ENCODE assay signal across 1 cellular context in genomic region chr7:100130608-100131453, GRCh38.
TF ChIP-seq lines count a peak whose summit lies in the region.

No MANE protein-coding gene starts in this region.

TF ChIP-seq in K562, 482 proteins besides CTCF, POLR2A, EP300 and RAD21 (continued from another document and continues in another):
- TF ChIP-seq ATF2 (CRISPR knock-in tag; IDR thresholded peaks at IDR 0.05) = no peak
- no peak for TF ChIP-seq SRSF1 (IDR thresholded peaks at IDR 0.05; ENCODE audit: low read depth, low read length)
- TF ChIP-seq ZNF212 (CRISPR knock-in tag; IDR thresholded peaks at IDR 0.05) = no peak
- TF ChIP-seq, protein P1, sequence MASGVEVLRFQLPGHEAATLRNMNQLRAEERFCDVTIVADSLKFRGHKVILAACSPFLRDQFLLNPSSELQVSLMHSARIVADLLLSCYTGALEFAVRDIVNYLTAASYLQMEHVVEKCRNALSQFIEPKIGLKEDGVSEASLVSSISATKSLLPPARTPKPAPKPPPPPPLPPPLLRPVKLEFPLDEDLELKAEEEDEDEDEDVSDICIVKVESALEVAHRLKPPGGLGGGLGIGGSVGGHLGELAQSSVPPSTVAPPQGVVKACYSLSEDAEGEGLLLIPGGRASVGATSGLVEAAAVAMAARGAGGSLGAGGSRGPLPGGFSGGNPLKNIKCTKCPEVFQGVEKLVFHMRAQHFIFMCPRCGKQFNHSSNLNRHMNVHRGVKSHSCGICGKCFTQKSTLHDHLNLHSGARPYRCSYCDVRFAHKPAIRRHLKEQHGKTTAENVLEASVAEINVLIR (CRISPR knock-in tag; IDR thresholded peaks at IDR 0.05) = no peak
- TF ChIP-seq RFX1 (IDR thresholded peaks at IDR 0.05) = no peak
- TF ChIP-seq KDM5B (IDR thresholded peaks at IDR 0.05; ENCODE audit: insufficient replicate concordance, low read depth, low read length) = no peak
- TF ChIP-seq ZNF785 (CRISPR knock-in tag; IDR thresholded peaks at IDR 0.05) = no peak
- no peak for TF ChIP-seq SREBF2 (CRISPR knock-in tag; IDR thresholded peaks at IDR 0.05)
- no peak for TF ChIP-seq PHB (CRISPR knock-in tag; IDR thresholded peaks at IDR 0.05)
- TF ChIP-seq, protein P2, sequence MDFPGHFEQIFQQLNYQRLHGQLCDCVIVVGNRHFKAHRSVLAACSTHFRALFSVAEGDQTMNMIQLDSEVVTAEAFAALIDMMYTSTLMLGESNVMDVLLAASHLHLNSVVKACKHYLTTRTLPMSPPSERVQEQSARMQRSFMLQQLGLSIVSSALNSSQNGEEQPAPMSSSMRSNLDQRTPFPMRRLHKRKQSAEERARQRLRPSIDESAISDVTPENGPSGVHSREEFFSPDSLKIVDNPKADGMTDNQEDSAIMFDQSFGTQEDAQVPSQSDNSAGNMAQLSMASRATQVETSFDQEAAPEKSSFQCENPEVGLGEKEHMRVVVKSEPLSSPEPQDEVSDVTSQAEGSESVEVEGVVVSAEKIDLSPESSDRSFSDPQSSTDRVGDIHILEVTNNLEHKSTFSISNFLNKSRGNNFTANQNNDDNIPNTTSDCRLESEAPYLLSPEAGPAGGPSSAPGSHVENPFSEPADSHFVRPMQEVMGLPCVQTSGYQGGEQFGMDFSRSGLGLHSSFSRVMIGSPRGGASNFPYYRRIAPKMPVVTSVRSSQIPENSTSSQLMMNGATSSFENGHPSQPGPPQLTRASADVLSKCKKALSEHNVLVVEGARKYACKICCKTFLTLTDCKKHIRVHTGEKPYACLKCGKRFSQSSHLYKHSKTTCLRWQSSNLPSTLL (IDR thresholded peaks at IDR 0.05) = peak; percentile 65
- TF ChIP-seq SP2 (IDR thresholded peaks at IDR 0.05; ENCODE audit: extremely low read depth, low read depth, low read length, poor library complexity, severe bottlenecking) = no peak
- TF ChIP-seq NCOA2 (IDR thresholded peaks at IDR 0.05; ENCODE audit: partially characterized antibody in 2 of 2) = no peak
- peak; percentile 85 to 86; a peak in 2 of 4 replicates for TF ChIP-seq MLLT1 (IDR thresholded peaks at IDR 0.05)
- no peak for TF ChIP-seq KAT2B (IDR thresholded peaks at IDR 0.05; ENCODE audit: low read depth, low read length)
- TF ChIP-seq HDAC8 (tag; IDR thresholded peaks at IDR 0.05) = no peak
- peak; percentile 74 for TF ChIP-seq NBN (IDR thresholded peaks at IDR 0.05; ENCODE audit: low read depth)
- no peak; the same call in none of the 2 replicates for TF ChIP-seq ARID1B (IDR thresholded peaks at IDR 0.05)
- TF ChIP-seq HCFC1 (IDR thresholded peaks at IDR 0.05; ENCODE audit: low read depth, low read length) = 0 out of 2 replicates have a peak, but pooled peaks have one; percentile 44
- TF ChIP-seq SAP30 (IDR thresholded peaks at IDR 0.05; ENCODE audit: borderline replicate concordance, insufficient read depth, low read depth, low read length, poor library complexity, severe bottlenecking) = no peak
- TF ChIP-seq EZH2 (IDR thresholded peaks at IDR 0.05; ENCODE audit: borderline replicate concordance, low read depth, low read length) = no peak
- TF ChIP-seq, protein P3, sequence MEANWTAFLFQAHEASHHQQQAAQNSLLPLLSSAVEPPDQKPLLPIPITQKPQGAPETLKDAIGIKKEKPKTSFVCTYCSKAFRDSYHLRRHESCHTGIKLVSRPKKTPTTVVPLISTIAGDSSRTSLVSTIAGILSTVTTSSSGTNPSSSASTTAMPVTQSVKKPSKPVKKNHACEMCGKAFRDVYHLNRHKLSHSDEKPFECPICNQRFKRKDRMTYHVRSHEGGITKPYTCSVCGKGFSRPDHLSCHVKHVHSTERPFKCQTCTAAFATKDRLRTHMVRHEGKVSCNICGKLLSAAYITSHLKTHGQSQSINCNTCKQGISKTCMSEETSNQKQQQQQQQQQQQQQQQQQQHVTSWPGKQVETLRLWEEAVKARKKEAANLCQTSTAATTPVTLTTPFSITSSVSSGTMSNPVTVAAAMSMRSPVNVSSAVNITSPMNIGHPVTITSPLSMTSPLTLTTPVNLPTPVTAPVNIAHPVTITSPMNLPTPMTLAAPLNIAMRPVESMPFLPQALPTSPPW (CRISPR knock-in tag; IDR thresholded peaks at IDR 0.05) = peak; percentile 17; the same call in 1 of the 2 replicates
- no peak for TF ChIP-seq RFX5 (IDR thresholded peaks at IDR 0.05; ENCODE audit: low read depth, low read length)
- 0 out of 2 replicates have a peak, but pooled peaks have one; percentile 33 for TF ChIP-seq ZNF75A (CRISPR knock-in tag; IDR thresholded peaks at IDR 0.05)
- no peak for TF ChIP-seq RBM14 (IDR thresholded peaks at IDR 0.05; ENCODE audit: borderline replicate concordance, insufficient read depth, low read depth, low read length)
- no peak for TF ChIP-seq POLR2AphosphoS5 (IDR thresholded peaks at IDR 0.05; ENCODE audit: control insufficient read depth, insufficient read depth, low read depth, low read length)
- peak; percentile 68; the same call in 1 of the 2 replicates for TF ChIP-seq STAG1 (CRISPR knock-in tag; IDR thresholded peaks at IDR 0.05; ENCODE audit: borderline replicate concordance)
- TF ChIP-seq ZNF253 (CRISPR knock-in tag; conservative IDR thresholded peaks at IDR 0.05) = no peak
- TF ChIP-seq, protein P4, sequence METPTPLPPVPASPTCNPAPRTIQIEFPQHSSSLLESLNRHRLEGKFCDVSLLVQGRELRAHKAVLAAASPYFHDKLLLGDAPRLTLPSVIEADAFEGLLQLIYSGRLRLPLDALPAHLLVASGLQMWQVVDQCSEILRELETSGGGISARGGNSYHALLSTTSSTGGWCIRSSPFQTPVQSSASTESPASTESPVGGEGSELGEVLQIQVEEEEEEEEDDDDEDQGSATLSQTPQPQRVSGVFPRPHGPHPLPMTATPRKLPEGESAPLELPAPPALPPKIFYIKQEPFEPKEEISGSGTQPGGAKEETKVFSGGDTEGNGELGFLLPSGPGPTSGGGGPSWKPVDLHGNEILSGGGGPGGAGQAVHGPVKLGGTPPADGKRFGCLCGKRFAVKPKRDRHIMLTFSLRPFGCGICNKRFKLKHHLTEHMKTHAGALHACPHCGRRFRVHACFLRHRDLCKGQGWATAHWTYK (CRISPR knock-in tag; IDR thresholded peaks at IDR 0.05) = no peak; the same call in 1 of the 2 replicates
- TF ChIP-seq HEY1 (CRISPR knock-in tag; IDR thresholded peaks at IDR 0.05; ENCODE audit: borderline replicate concordance) = no peak
- TF ChIP-seq ZNF184 (CRISPR knock-in tag; IDR thresholded peaks at IDR 0.05) = no peak
- TF ChIP-seq LEF1 (IDR thresholded peaks at IDR 0.05) = no peak
- TF ChIP-seq SLC30A9 (CRISPR knock-in tag; IDR thresholded peaks at IDR 0.05) = no peak
- no peak for TF ChIP-seq DDX20 (tag; IDR thresholded peaks at IDR 0.05; ENCODE audit: low read depth)
- no peak for TF ChIP-seq CREB3 (tag; conservative IDR thresholded peaks at IDR 0.05; ENCODE audit: low read depth)
- no peak for TF ChIP-seq NUFIP1 (IDR thresholded peaks at IDR 0.05; ENCODE audit: partially characterized antibody)
- no peak for TF ChIP-seq ZNF384 (IDR thresholded peaks at IDR 0.05; ENCODE audit: low read depth, low read length)
- no peak for TF ChIP-seq RFX7 (CRISPR knock-in tag; IDR thresholded peaks at IDR 0.05)
- TF ChIP-seq RB1 (IDR thresholded peaks at IDR 0.05; ENCODE audit: low read depth) = 0 out of 2 replicates have a peak, but pooled peaks have one; percentile 35
- TF ChIP-seq RBM22 (IDR thresholded peaks at IDR 0.05; ENCODE audit: low read depth, low read length, poor library complexity, severe bottlenecking) = no peak
- peak; percentile 53; the same call in 1 of the 2 replicates for TF ChIP-seq SMAD4 (CRISPR knock-in tag; conservative IDR thresholded peaks at IDR 0.05)
- TF ChIP-seq, protein P5, sequence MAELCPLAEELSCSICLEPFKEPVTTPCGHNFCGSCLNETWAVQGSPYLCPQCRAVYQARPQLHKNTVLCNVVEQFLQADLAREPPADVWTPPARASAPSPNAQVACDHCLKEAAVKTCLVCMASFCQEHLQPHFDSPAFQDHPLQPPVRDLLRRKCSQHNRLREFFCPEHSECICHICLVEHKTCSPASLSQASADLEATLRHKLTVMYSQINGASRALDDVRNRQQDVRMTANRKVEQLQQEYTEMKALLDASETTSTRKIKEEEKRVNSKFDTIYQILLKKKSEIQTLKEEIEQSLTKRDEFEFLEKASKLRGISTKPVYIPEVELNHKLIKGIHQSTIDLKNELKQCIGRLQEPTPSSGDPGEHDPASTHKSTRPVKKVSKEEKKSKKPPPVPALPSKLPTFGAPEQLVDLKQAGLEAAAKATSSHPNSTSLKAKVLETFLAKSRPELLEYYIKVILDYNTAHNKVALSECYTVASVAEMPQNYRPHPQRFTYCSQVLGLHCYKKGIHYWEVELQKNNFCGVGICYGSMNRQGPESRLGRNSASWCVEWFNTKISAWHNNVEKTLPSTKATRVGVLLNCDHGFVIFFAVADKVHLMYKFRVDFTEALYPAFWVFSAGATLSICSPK (IDR thresholded peaks at IDR 0.05; ENCODE audit: borderline replicate concordance) = peak; percentile 93; the same call in 1 of the 2 replicates
- peak; percentile 77 for TF ChIP-seq L3MBTL2 (IDR thresholded peaks at IDR 0.05)
- peak in 1 of 2 experiments; percentile 8; a peak in 1 of 4 replicates for TF ChIP-seq TEAD1 (CRISPR knock-in tag; IDR thresholded peaks at IDR 0.05)
- no peak for TF ChIP-seq SMARCC2 (IDR thresholded peaks at IDR 0.05; ENCODE audit: low read depth)
- no peak for TF ChIP-seq REST (CRISPR knock-in tag; IDR thresholded peaks at IDR 0.05; ENCODE audit: low read depth)
- TF ChIP-seq BHLHE40 (IDR thresholded peaks at IDR 0.05; ENCODE audit: low read length) = peak; percentile 33; the same call in 1 of the 2 replicates
- 0 out of 4 replicates have a peak, but pooled peaks of 1 of the 2 experiments have one; percentile 41 for TF ChIP-seq TBL1XR1 (IDR thresholded peaks at IDR 0.05; ENCODE audit: low read length in 2 of 2)
- no peak for TF ChIP-seq RHOXF2B (CRISPR knock-in tag; conservative IDR thresholded peaks at IDR 0.05)
- no peak for TF ChIP-seq CBFA2T2 (conservative IDR thresholded peaks at IDR 0.05)
- TF ChIP-seq ZBTB8A (IDR thresholded peaks at IDR 0.05; ENCODE audit: partially characterized antibody) = no peak
- TF ChIP-seq PYGO2 (tag; IDR thresholded peaks at IDR 0.05) = no peak
